Comparison of ENCODE assay signal across 8 cellular contexts in genomic region chr21:5153842-5154640, GRCh38.
DNase-seq lines count a peak whose midpoint lies in the region; ATAC-seq and TF ChIP-seq lines count a peak whose summit lies in the region.
"Not testable (repeated sequence)": the region's sequence is repeated elsewhere in the genome, so short reads cannot be mapped to it uniquely, and the experiment has no call there.

No MANE protein-coding gene starts in this region.

- no CpG with 5 or more reads among the region's 69 CpGs for WGBS in iPS DF 6.9 (ENCODE audit: insufficient coverage, insufficient read length)

- H3K4me1 ChIP-seq in DND-41 (ENCODE audit: insufficient read depth, low read length); Peyer's patch; iPS DF 6.9 (ENCODE audit: control insufficient read depth, insufficient read depth, low read length); neuron (ENCODE audit: insufficient read depth, low read length): not testable (repeated sequence)

- H3K79me2 ChIP-seq in DND-41 (ENCODE audit: insufficient read depth, low read length), result not testable (repeated sequence)

- not testable (repeated sequence) for TF ChIP-seq CTCF in DND-41 (IDR thresholded peaks at IDR 0.05; ENCODE audit: borderline replicate concordance, extremely low read depth, low read length, poor library complexity, severe bottlenecking); Peyer's patch (IDR thresholded peaks at IDR 0.05); epithelial cell of proximal tubule (conservative IDR thresholded peaks at IDR 0.05; ENCODE audit: low read depth, low read length)

- H3K27ac ChIP-seq in DND-41 (ENCODE audit: low read length); iPS DF 6.9 (ENCODE audit: low read length): not testable (repeated sequence)
- peak overlapping the region in 3 of 4 donors; percentile 57 to 61 (median 59) for H3K27ac ChIP-seq in Peyer's patch

- H3K4me3 ChIP-seq in DND-41 (ENCODE audit: low read depth in 1 of 2, low read length in 2 of 2) (peak overlapping the region in 1 of 2 experiments; percentile 51; a peak in 1 of 4 replicates), Peyer's patch (peak overlapping the region; percentile 26 to 61 (median 50)), epithelial cell of proximal tubule (ENCODE audit: low read depth, low read length) (peak overlapping the region; percentile 31), iPS DF 6.9 (ENCODE audit: low read length) (peak overlapping the region; percentile 53; the same call in 1 of the 2 replicates), neuron (ENCODE audit: low read length) (peak overlapping the region; percentile 46)

- H3K36me3 ChIP-seq in DND-41 (ENCODE audit: insufficient read depth, low read length); Peyer's patch; iPS DF 6.9 (ENCODE audit: control insufficient read depth, insufficient read depth, low read length); neuron (ENCODE audit: insufficient read depth, low read length): not testable (repeated sequence)

- H3K9me3 ChIP-seq in DND-41 (ENCODE audit: insufficient read depth, low read length, severe bottlenecking); Peyer's patch; iPS DF 6.9 (ENCODE audit: control insufficient read depth, insufficient read depth, low read length); neuron (ENCODE audit: low read length): not testable (repeated sequence)

- TF ChIP-seq POLR2A in Peyer's patch (IDR thresholded peaks at IDR 0.05), result not testable (repeated sequence)

- ATAC-seq in DND-41 (ENCODE audit: insufficient read depth, low read depth) (peak; percentile 37), HG02840 (IDR thresholded peaks at IDR 0.05; ENCODE audit: low FRiP score, unreplicated experiment) (peak; percentile 16)
- ATAC-seq in stimulated activated naive CD8-positive, alpha-beta T cell treated with anti-CD3 and anti-CD28 coated beads, Interleukin-15, Interleukin-2, amounts not matched to agents 100 U/mL and 50 U/mL, for 24 hours, result peak; percentile 11

- H3K9ac ChIP-seq in DND-41 (ENCODE audit: low read depth, low read length), result not testable (repeated sequence)

- H3K27me3 ChIP-seq in DND-41 (ENCODE audit: insufficient read depth, low read length, poor library complexity); Peyer's patch; iPS DF 6.9 (ENCODE audit: control insufficient read depth, insufficient read depth, low read length); neuron (ENCODE audit: insufficient read depth, low read length): not testable (repeated sequence)

- DNase-seq in DND-41, result peak; percentile 23
- DNase-seq in Peyer's patch; epithelial cell of proximal tubule (ENCODE audit: low read depth); iPS DF 6.9 (ENCODE audit: low read depth, low spot score): not testable (repeated sequence)
- peak; percentile 16 for DNase-seq in activated naive CD4-positive, alpha-beta T cell treated with anti-CD3 and anti-CD28 coated beads, Interleukin-2, amount 50 U/mL, for 16 hours
- peak; percentile 9 for DNase-seq in stimulated activated naive CD8-positive, alpha-beta T cell treated with anti-CD3 and anti-CD28 coated beads, Interleukin-15, Interleukin-2, amounts not matched to agents 100 U/mL and 50 U/mL, for 24 hours

- H4K20me1 ChIP-seq in DND-41 (ENCODE audit: insufficient read depth, low read length), result not testable (repeated sequence)

- peak overlapping the region; percentile 47; the same call in 1 of the 2 replicates for H3K4me2 ChIP-seq in DND-41 (ENCODE audit: insufficient read depth, low read length)

- H2AFZ ChIP-seq in DND-41 (ENCODE audit: low read depth, low read length), result peak overlapping the region; percentile 49; the same call in 1 of the 2 replicates
- not testable (repeated sequence) for H2AFZ ChIP-seq in neuron (ENCODE audit: low read depth, low read length)
